ENCODE assay signal across 21 cellular contexts in genomic region chr14:31164115-31164514, GRCh38. TPM values are rescaled to one million over a fixed set of nuclear protein-coding genes. Genes with fewer than 3 reads are reported as not detected.
DNase-seq lines count a peak whose midpoint lies in the region; ATAC-seq and TF ChIP-seq lines count a peak whose summit lies in the region.
"Had no signal": no experiment of that assay in that cellular context is flagged by ENCODE, and none has a peak within 500 bp of the region (broad histone marks: within the 10 kb centered on the region; RNA-seq: fewer than 3 reads in every experiment).

No MANE protein-coding gene starts in this region.

- DNase-seq in HFFc6 (no peak), ascending aorta (ENCODE audit: low spot score in 2 of 2) (no peak), right lobe of liver (no peak), thyroid gland (no peak), NCI-H2081 (lab: John Stamatoyannopoulos, UW) (no peak), middle frontal gyrus (ENCODE audit: extremely low spot score, low spot score) (no peak), NCI-H526 (lab: John Stamatoyannopoulos, UW) (no peak)
- DNase-seq: activated CD8-positive, alpha-beta memory T cell treated with anti-CD3 and anti-CD28 coated beads for 24 hours; activated T-cell treated with anti-CD3 and anti-CD28 coated beads, Interleukin-2, amount 50 U/mL, for 4 hours; CD4-positive, alpha-beta memory T cell; effector memory CD8-positive, alpha-beta T cell; GOT3; left ventricle myocardium superior; NCI-H1436; NCI-H2171 treated with DMSO at 0.1 percent for 48 hours; NCI-H526 treated with DMSO at 0.1 percent for 48 hours; retina; stimulated activated CD8-positive, alpha-beta memory T cell treated with anti-CD3 and anti-CD28 coated beads, Interleukin-4, amount 100 ng/mL, for 48 hours had no signal

- H3K36me3 Mint-ChIP-seq in HFFc6 (ENCODE audit: low read depth), result peaks cover 30% of the 10 kb centered on the region

- H3K4me1 Mint-ChIP-seq in HFFc6 (ENCODE audit: low read depth), result peaks cover 43% of the 10 kb centered on the region

- H3K27ac ChIP-seq in ascending aorta (peak overlapping the region; percentile 80 to 92), right lobe of liver (peak overlapping the region; percentile 15 to 37 (median 22)), thyroid gland (peak overlapping the region in 2 of 3 donors; percentile 36 to 66)
- H3K27ac ChIP-seq: neutrophil had no signal

- no peak for TF ChIP-seq POLR2A in right lobe of liver (IDR thresholded peaks at IDR 0.05)
- TF ChIP-seq POLR2A in thyroid gland (IDR thresholded peaks at IDR 0.05), result no peak

- H3K4me3 Mint-ChIP-seq in HFFc6, result no peak overlapping the region
- H3K4me3 Mint-ChIP-seq: activated naive CD4-positive, alpha-beta T cell treated with anti-CD3 and anti-CD28 coated beads, Interleukin-2, amount 50 U/mL, for 24 hours; activated T-cell treated with anti-CD3 and anti-CD28 coated beads, Interleukin-2, amount 50 U/mL, for 4 hours; CD4-positive, alpha-beta memory T cell; effector memory CD8-positive, alpha-beta T cell had no signal

- no peak for TF ChIP-seq CTCF in HFFc6 (IDR thresholded peaks at IDR 0.05)
- TF ChIP-seq CTCF in ascending aorta (IDR thresholded peaks at IDR 0.05), result no peak
- TF ChIP-seq CTCF in right lobe of liver (IDR thresholded peaks at IDR 0.05), result no peak
- no peak for TF ChIP-seq CTCF in thyroid gland (IDR thresholded peaks at IDR 0.05)

- H3K27ac Mint-ChIP-seq in HFFc6, result 0 out of 2 replicates have a peak overlapping the region, but pooled peaks have one; percentile 18
- H3K27ac Mint-ChIP-seq: activated naive CD4-positive, alpha-beta T cell treated with anti-CD3 and anti-CD28 coated beads, Interleukin-2, amount 50 U/mL, for 24 hours; effector memory CD8-positive, alpha-beta T cell had no signal

- peaks cover 23 to 40% of the 10 kb centered on the region in 2 donors for H3K36me3 ChIP-seq in ascending aorta
- H3K36me3 ChIP-seq in right lobe of liver, result peaks cover 3 to 73% (median 19%) of the 10 kb centered on the region in 4 donors
- H3K36me3 ChIP-seq in thyroid gland, result peaks cover 15 to 22% of the 10 kb centered on the region in 2 donors

- no peaks in the 10 kb centered on the region for H3K9me3 ChIP-seq in ascending aorta
- no peaks in the 10 kb centered on the region for H3K9me3 ChIP-seq in right lobe of liver
- H3K9me3 ChIP-seq in thyroid gland, result no peaks in the 10 kb centered on the region
- H3K9me3 ChIP-seq: neutrophil had no signal

- H3K9me3 Mint-ChIP-seq in HFFc6, result no peaks in the 10 kb centered on the region
- H3K9me3 Mint-ChIP-seq: activated naive CD4-positive, alpha-beta T cell treated with anti-CD3 and anti-CD28 coated beads, Interleukin-2, amount 50 U/mL, for 24 hours; activated T-cell treated with anti-CD3 and anti-CD28 coated beads, Interleukin-2, amount 50 U/mL, for 4 hours; CD4-positive, alpha-beta memory T cell; effector memory CD8-positive, alpha-beta T cell had no signal

- H3K27me3 ChIP-seq in ascending aorta, result no peaks in the 10 kb centered on the region
- H3K27me3 ChIP-seq in right lobe of liver, result no peaks in the 10 kb centered on the region
- H3K27me3 ChIP-seq in thyroid gland, result no peaks in the 10 kb centered on the region
- H3K27me3 ChIP-seq: neutrophil had no signal

- H3K4me3 ChIP-seq in ascending aorta (no peak overlapping the region), right lobe of liver (no peak overlapping the region), thyroid gland (replicated peaks in 1 of 3) (no peak overlapping the region)

- ATAC-seq in right lobe of liver (peak; percentile 63 to 88 (median 78)), GM21360 (IDR thresholded peaks at IDR 0.05; ENCODE audit: unreplicated experiment) (no peak)
- ATAC-seq: activated T-cell treated with anti-CD3 and anti-CD28 coated beads, Interleukin-2, amount 50 U/mL, for 4 hours; effector memory CD8-positive, alpha-beta T cell; left ventricle myocardium superior had no signal

- H3K27me3 Mint-ChIP-seq in HFFc6 (ENCODE audit: insufficient read depth), result no peaks in the 10 kb centered on the region
- H3K27me3 Mint-ChIP-seq: activated naive CD4-positive, alpha-beta T cell treated with anti-CD3 and anti-CD28 coated beads, Interleukin-2, amount 50 U/mL, for 24 hours; CD4-positive, alpha-beta memory T cell; effector memory CD8-positive, alpha-beta T cell had no signal

- intact Hi-C loops in ascending aorta (cut with DNase I), result loop anchor here (2.0 kb wide), 1 partner anchor 43 kb away; the partner anchor contains the start of gene HECTD1
- intact Hi-C loops in right lobe of liver (cut with DNase I), result no loop called here
- intact Hi-C loops in thyroid gland (cut with DNase I), result loop anchor here (10.0 kb wide), 1 partner anchor 191 kb away; no protein-coding TSS in a partner anchor

- peaks cover 7 to 25% of the 10 kb centered on the region in 2 donors for H3K4me1 ChIP-seq in ascending aorta
- peaks cover 0 to 36% (median 7%) of the 10 kb centered on the region in 4 donors for H3K4me1 ChIP-seq in right lobe of liver
- peaks cover 13 to 29% of the 10 kb centered on the region in 2 donors for H3K4me1 ChIP-seq in thyroid gland

- WGBS in right lobe of liver (ENCODE audit: insufficient coverage, low coverage, low lambda C conversion rate, missing lambda C conversion rate), result 26% methylated on average over 4 of the region's 4 CpGs
- WGBS in thyroid gland, 2 donors, result 84 to 91% methylated on average over 4 of the region's 4 CpGs

RNA-seq across cellular contexts. Expression of gene HECTD1, which starts 43.5 kb away (rescaled TPM):
- 100 to 1,000 TPM; 125 to 153 (median 145) TPM for total RNA-seq in HFFc6 (2021; fragmentation: NEBNext Ultra II Directional; extraction: Animal tissue kit (Norgen Biotek cat#: 25700))
- total RNA-seq in ascending aorta (63.6 TPM), right lobe of liver (100 to 1,000 TPM in 5 of 6 experiments, 10 to 100 TPM in 1; 77.2 to 167 (median 119) TPM), thyroid gland (100 to 1,000 TPM; 252 to 382 (median 289) TPM)

Comparison
In these comparisons a context has a peak if more than half of its experiments do, and no peak if none do; other contexts are left out.
1. H3K27ac ChIP-seq: peak in every context shown above with its lines; median percentile 86 in ascending aorta; 51 in thyroid gland; 22 in right lobe of liver.
2. intact Hi-C loops: an anchor here in ascending aorta (2.0 kb wide) and thyroid gland (10.0 kb wide); none called in right lobe of liver.